Comparison of ENCODE assay signal across 18 cellular contexts in genomic region chr12:1886396-1887008, GRCh38.
"Had no signal": no experiment of that assay in that cellular context is flagged by ENCODE, and none has a peak within 500 bp of the region (broad histone marks: within the 10 kb centered on the region; RNA-seq: fewer than 3 reads in every experiment).

No MANE protein-coding gene starts in this region.

- FAIRE-seq: keratinocyte, TTC549 had no signal

- H3K36me3 Mint-ChIP-seq: activated naive CD8-positive, alpha-beta T cell treated with anti-CD3 and anti-CD28 coated beads, Interleukin-2, amount 10 ng/mL, durations not matched to agents 7 days and 5 days; mesothelial cell of epicardium had no signal

- ATAC-seq: body of pancreas; foreskin keratinocyte; natural killer cell treated with Interleukin-12 subunit alpha and Interleukin-12 subunit beta and Interleukin-15 and Interleukin-18, amount 100 ng/mL, for 72 hours; stimulated activated naive B cell treated with anti-CD40 and anti-IgM and Interleukin-4, amounts not matched to agents 10 μg/mL and 1 μg/mL and 100 μg/mL, for 72 hours had no signal

- DNase-seq: activated CD4-positive, alpha-beta T cell treated with anti-CD3 and anti-CD28 coated beads, Interleukin-2, amount 50 U/mL, for 1 hour; activated naive CD4-positive, alpha-beta T cell treated with Interleukin-2 at 50 U/mL for 16 hours; activated naive CD8-positive, alpha-beta T cell treated with anti-CD3 and anti-CD28 coated beads, Interleukin-2, amount 10 ng/mL, durations not matched to agents 7 days and 5 days; activated T-cell treated with anti-CD3 and anti-CD28 coated beads for 4 hours; amygdala; body of pancreas; foreskin keratinocyte; glutamatergic neuron; hippocampal formation; nucleus accumbens; posterior cingulate gyrus; stimulated activated naive B cell treated with anti-CD40 and anti-IgM and Interleukin-4, amounts not matched to agents 10 μg/mL and 1 μg/mL and 100 μg/mL, for 72 hours had no signal

- H3K4me3 ChIP-seq: body of pancreas, lung had no signal

- H3K9me3 Mint-ChIP-seq: natural killer cell treated with Interleukin-12 subunit alpha and Interleukin-12 subunit beta and Interleukin-15 and Interleukin-18, amount 100 ng/mL, for 72 hours had no signal

- H3K27ac ChIP-seq: body of pancreas, epithelial cell of prostate, foreskin keratinocyte had no signal

- H3K4me1 ChIP-seq: body of pancreas, foreskin keratinocyte had no signal

- H3K9me3 ChIP-seq: body of pancreas had no signal

- H3K4me1 Mint-ChIP-seq: activated naive CD8-positive, alpha-beta T cell treated with anti-CD3 and anti-CD28 coated beads, Interleukin-2, amount 10 ng/mL, durations not matched to agents 7 days and 5 days; mesothelial cell of epicardium; stimulated activated naive B cell treated with anti-CD40 and anti-IgM and Interleukin-4, amounts not matched to agents 10 μg/mL and 1 μg/mL and 100 μg/mL, for 72 hours had no signal

- H3K4me3 Mint-ChIP-seq: activated naive CD8-positive, alpha-beta T cell treated with anti-CD3 and anti-CD28 coated beads, Interleukin-2, amount 10 ng/mL, durations not matched to agents 7 days and 5 days; mesothelial cell of epicardium; natural killer cell treated with Interleukin-12 subunit alpha and Interleukin-12 subunit beta and Interleukin-15 and Interleukin-18, amount 100 ng/mL, for 72 hours; stimulated activated naive B cell treated with anti-CD40 and anti-IgM and Interleukin-4, amounts not matched to agents 10 μg/mL and 1 μg/mL and 100 μg/mL, for 72 hours had no signal

- H3K27me3 ChIP-seq: body of pancreas, foreskin keratinocyte had no signal

- H3K27ac Mint-ChIP-seq: activated naive CD8-positive, alpha-beta T cell treated with anti-CD3 and anti-CD28 coated beads, Interleukin-2, amount 10 ng/mL, durations not matched to agents 7 days and 5 days; mesothelial cell of epicardium; natural killer cell treated with Interleukin-12 subunit alpha and Interleukin-12 subunit beta and Interleukin-15 and Interleukin-18, amount 100 ng/mL, for 72 hours; stimulated activated naive B cell treated with anti-CD40 and anti-IgM and Interleukin-4, amounts not matched to agents 10 μg/mL and 1 μg/mL and 100 μg/mL, for 72 hours had no signal
